In genomic region chr11:31958086-31958735, GRCh38 we compare ENCODE assay signal across 9 cellular contexts.
DNase-seq lines count a peak whose midpoint lies in the region; ATAC-seq and TF ChIP-seq lines count a peak whose summit lies in the region.
"Had no signal": no experiment of that assay in that cellular context is flagged by ENCODE, and none has a peak within 500 bp of the region (broad histone marks: within the 10 kb centered on the region; RNA-seq: fewer than 3 reads in every experiment).

No MANE protein-coding gene starts in this region.

- H3K27me3 ChIP-seq in Panc1 (ENCODE audit: control insufficient read depth, insufficient read depth, low read length) (no peaks in the 10 kb centered on the region), prostate gland (replicated peaks; ENCODE audit: insufficient read depth) (no peaks in the 10 kb centered on the region)

- no peaks in the 10 kb centered on the region for H3K9me3 ChIP-seq in Panc1 (ENCODE audit: control insufficient read depth, insufficient read depth, low read depth, low read length)
- no peaks in the 10 kb centered on the region for H3K9me3 ChIP-seq in prostate gland

- ATAC-seq in GM18873 (IDR thresholded peaks at IDR 0.05; ENCODE audit: low FRiP score, unreplicated experiment) (peak; percentile 73), HG03066 (IDR thresholded peaks at IDR 0.05; ENCODE audit: low read depth, unreplicated experiment) (peak; percentile 92), Panc1 (peak; percentile 92), Right ventricle myocardium superior (ENCODE audit: poor library complexity) (peak; percentile 97)

- H3K4me1 ChIP-seq in Panc1 (ENCODE audit: control insufficient read depth, insufficient read depth, low read length), result no peaks in the 10 kb centered on the region
- no peaks in the 10 kb centered on the region for H3K4me1 ChIP-seq in prostate gland (replicated peaks)

- no peaks in the 10 kb centered on the region for H3K36me3 Mint-ChIP-seq in activated naive CD4-positive, alpha-beta T cell treated with anti-CD3 and anti-CD28 coated beads, Interleukin-2, amount 10 ng/mL, durations not matched to agents 7 days and 5 days

- H3K27me3 Mint-ChIP-seq in activated naive CD4-positive, alpha-beta T cell treated with anti-CD3 and anti-CD28 coated beads, Interleukin-2, amount 10 ng/mL, durations not matched to agents 7 days and 5 days, result peaks cover 7% of the 10 kb centered on the region
- H3K27me3 Mint-ChIP-seq: stimulated activated naive CD8-positive, alpha-beta T cell treated with anti-CD3 and anti-CD28 coated beads, Interleukin-15, Interleukin-2, amounts not matched to agents 100 ng/mL and 50 ng/mL, for 24 hours had no signal

- TF ChIP-seq POLR2A in prostate gland (IDR thresholded peaks at IDR 0.05), result no peak

- H3K27ac ChIP-seq in Panc1 (ENCODE audit: low read length), result no peak overlapping the region
- no peak overlapping the region for H3K27ac ChIP-seq in prostate gland

- intact Hi-C loops in Panc1 (cut with micrococcal nuclease; ENCODE audit: unreplicated experiment) (loop anchor here (2.0 kb wide), 1 partner anchor 317 kb away; no protein-coding TSS in a partner anchor), Right ventricle myocardium superior (cut with DNase I) (no loop called here), prostate gland (cut with DNase I) (no loop called here)

- POLR2A ChIA-PET in Panc1 (lab: Charles Lee), result no interaction called here

- peaks cover 3% of the 10 kb centered on the region for H3K4me1 Mint-ChIP-seq in activated naive CD4-positive, alpha-beta T cell treated with anti-CD3 and anti-CD28 coated beads, Interleukin-2, amount 10 ng/mL, durations not matched to agents 7 days and 5 days

- BruUV-seq in Panc1 (replicated peaks; lab: Mats Ljungman, UMichigan), result no TSS peak

- in situ Hi-C loops in Panc1 (cut with HindIII; ENCODE audit: low pct_unique_long_range_greater_than_20kb, low sequenced_read_pairs), result no loop called here

- H3K4me3 ChIP-seq in Panc1 (ENCODE audit: low read depth in 2 of 2, low read length in 2 of 2), result no peak overlapping the region
- H3K4me3 ChIP-seq in prostate gland, result no peak overlapping the region

- WGBS in prostate gland, result 29% methylated on average over 15 of the region's 15 CpGs

- TF ChIP-seq CTCF in Panc1 (IDR thresholded peaks at IDR 0.05), result peak; percentile 89
- peak in 3 of 4 experiments; percentile 21 to 42 (median 29) for TF ChIP-seq CTCF in prostate gland (IDR thresholded peaks at IDR 0.05)

- H3K9me3 Mint-ChIP-seq in activated naive CD4-positive, alpha-beta T cell treated with anti-CD3 and anti-CD28 coated beads, Interleukin-2, amount 10 ng/mL, durations not matched to agents 7 days and 5 days, result no peaks in the 10 kb centered on the region
- H3K9me3 Mint-ChIP-seq: stimulated activated naive CD8-positive, alpha-beta T cell treated with anti-CD3 and anti-CD28 coated beads, Interleukin-15, Interleukin-2, amounts not matched to agents 100 ng/mL and 50 ng/mL, for 24 hours had no signal

- CTCF ChIA-PET in Panc1 (lab: Charles Lee), result interaction anchor here (0.6 kb wide), 1 partner anchor 365 kb away, joined by 6 read pairs; no protein-coding TSS in a partner anchor
- CTCF ChIA-PET in activated naive CD4-positive, alpha-beta T cell treated with anti-CD3 and anti-CD28 coated beads, Interleukin-2, amount 10 ng/mL, durations not matched to agents 7 days and 5 days (lab: Charles Lee), result interaction anchor here (0.7 to 2.7 kb wide), 29 partner anchors 9 to 851 kb away, joined by 3 to 18 read pairs (median 4); partner anchors contain the start of genes DCDC1 and DNAJC24

- H3K36me3 ChIP-seq in Panc1 (ENCODE audit: control insufficient read depth, insufficient read depth, low read length) (no peaks in the 10 kb centered on the region), prostate gland (no peaks in the 10 kb centered on the region)

- no peak overlapping the region for H3K4me3 Mint-ChIP-seq in activated naive CD4-positive, alpha-beta T cell treated with anti-CD3 and anti-CD28 coated beads, Interleukin-2, amount 10 ng/mL, durations not matched to agents 7 days and 5 days
- H3K4me3 Mint-ChIP-seq: stimulated activated naive CD8-positive, alpha-beta T cell treated with anti-CD3 and anti-CD28 coated beads, Interleukin-15, Interleukin-2, amounts not matched to agents 100 ng/mL and 50 ng/mL, for 24 hours had no signal

- DNase-seq in Ammon's horn (ENCODE audit: low spot score) (peak; percentile 58), Panc1 (ENCODE audit: low read depth, low spot score) (peak; percentile 27), Right ventricle myocardium superior (peak; percentile 83), prostate gland (ENCODE audit: low spot score) (no peak), NOMO-1 treated with DMSO at 0.1 percent for 48 hours (lab: John Stamatoyannopoulos, UW; ENCODE audit: unreplicated experiment) (no peak)
- peak; percentile 73 for DNase-seq in activated naive CD4-positive, alpha-beta T cell treated with anti-CD3 and anti-CD28 coated beads, Interleukin-2, amount 10 ng/mL, durations not matched to agents 7 days and 5 days

- H3K27ac Mint-ChIP-seq in activated naive CD4-positive, alpha-beta T cell treated with anti-CD3 and anti-CD28 coated beads, Interleukin-2, amount 10 ng/mL, durations not matched to agents 7 days and 5 days, result no peak overlapping the region
- H3K27ac Mint-ChIP-seq: stimulated activated naive CD8-positive, alpha-beta T cell treated with anti-CD3 and anti-CD28 coated beads, Interleukin-15, Interleukin-2, amounts not matched to agents 100 ng/mL and 50 ng/mL, for 24 hours had no signal

Comparison
In these comparisons a context has a peak if more than half of its experiments do, and no peak if none do; other contexts are left out.
1. DNase-seq: peak in Ammon's horn (single experiment), Panc1 (single experiment), activated naive CD4-positive, alpha-beta T cell treated with anti-CD3 and anti-CD28 coated beads, Interleukin-2, amount 10 ng/mL, durations not matched to agents 7 days and 5 days (single experiment) and Right ventricle myocardium superior (single experiment); none in prostate gland (single experiment) and NOMO-1 treated with DMSO at 0.1 percent for 48 hours (single experiment).
2. Peak in every context shown above with its lines, with median percentiles within 50 percentile points of each other: ATAC-seq.